ENCODE assay signal across 34 cellular contexts in the genomic region with DNA sequence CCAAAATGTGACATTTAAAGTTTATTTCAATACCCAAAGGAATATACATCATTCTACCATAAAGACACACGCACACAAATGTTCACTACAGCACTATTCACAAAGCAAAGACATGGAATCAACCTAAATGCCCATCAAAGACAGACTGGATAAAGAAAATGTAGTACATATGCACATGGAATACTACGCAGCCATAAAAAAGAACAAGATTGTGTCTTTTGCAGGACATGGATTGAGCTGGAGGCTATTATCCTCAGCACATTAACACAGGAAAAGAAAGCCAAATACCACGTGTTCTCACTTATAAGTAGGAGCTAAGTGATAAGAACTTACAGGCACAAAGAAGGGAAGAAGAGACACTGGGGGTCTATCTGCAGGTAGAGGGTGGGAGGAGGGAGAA.
"Had no signal": no experiment of that assay in that cellular context is flagged by ENCODE, and none has a peak within 500 bp of the region (broad histone marks: within the 10 kb centered on the region; RNA-seq: fewer than 3 reads in every experiment).

No MANE protein-coding gene starts in this region.

- H3K4me3 ChIP-seq: cardiac muscle cell had no signal

- H3K27ac ChIP-seq: cardiac muscle cell, RWPE1, WERI-Rb-1 had no signal

- H3K4me3 Mint-ChIP-seq: activated CD4-positive, alpha-beta T cell treated with anti-CD3 and anti-CD28 coated beads, Interleukin-2, amount 10 ng/mL, durations not matched to agents 24 days and 14 days; activated CD8-positive, alpha-beta T cell treated with anti-CD3 and anti-CD28 coated beads for 36 hours; activated naive CD8-positive, alpha-beta T cell treated with anti-CD3 and anti-CD28 coated beads for 36 hours; activated T-cell treated with anti-CD3 and anti-CD28 coated beads, Interleukin-2, amount 50 U/mL, for 72 hours; activated T-helper 17 cell treated with anti-CD3 and anti-CD28 coated beads, Interleukin-2, amount 50 U/mL, for 72 hours; central memory CD8-positive, alpha-beta T cell had no signal

- H3K27me3 ChIP-seq: cardiac muscle cell had no signal

- H3K27me3 Mint-ChIP-seq: activated CD4-positive, alpha-beta T cell treated with anti-CD3 and anti-CD28 coated beads, Interleukin-2, amount 10 ng/mL, durations not matched to agents 24 days and 14 days; central memory CD8-positive, alpha-beta T cell had no signal

- H3K36me3 ChIP-seq: cardiac muscle cell, WERI-Rb-1 had no signal

- H3K27ac Mint-ChIP-seq: activated CD4-positive, alpha-beta T cell treated with anti-CD3 and anti-CD28 coated beads, Interleukin-2, amount 10 ng/mL, durations not matched to agents 24 days and 14 days; activated CD8-positive, alpha-beta T cell treated with anti-CD3 and anti-CD28 coated beads for 36 hours; activated naive CD8-positive, alpha-beta T cell treated with anti-CD3 and anti-CD28 coated beads for 36 hours; activated T-cell treated with anti-CD3 and anti-CD28 coated beads, Interleukin-2, amount 50 U/mL, for 72 hours; activated T-helper 17 cell treated with anti-CD3 and anti-CD28 coated beads, Interleukin-2, amount 50 U/mL, for 72 hours had no signal

- FAIRE-seq: RCC 7860 had no signal

- ATAC-seq: activated CD8-positive, alpha-beta T cell treated with anti-CD3 and anti-CD28 coated beads for 36 hours; activated T-cell treated with anti-CD3 and anti-CD28 coated beads, Interleukin-2, amount 50 U/mL, for 72 hours; activated T-helper 17 cell treated with anti-CD3 and anti-CD28 coated beads, Interleukin-2, amount 50 U/mL, for 72 hours; PC-3; Right ventricle myocardium inferior had no signal

- H3K9me3 Mint-ChIP-seq: activated CD8-positive, alpha-beta T cell treated with anti-CD3 and anti-CD28 coated beads for 36 hours; activated T-cell treated with anti-CD3 and anti-CD28 coated beads, Interleukin-2, amount 50 U/mL, for 72 hours; central memory CD8-positive, alpha-beta T cell had no signal

- H3K36me3 Mint-ChIP-seq: activated naive CD8-positive, alpha-beta T cell treated with anti-CD3 and anti-CD28 coated beads for 36 hours had no signal

- DNase-seq: activated CD4-positive, alpha-beta T cell treated with anti-CD3 and anti-CD28 coated beads, Interleukin-2, amount 10 ng/mL, durations not matched to agents 24 days and 14 days; activated CD4-positive, alpha-beta T cell treated with anti-CD3 and anti-CD28 coated beads, Interleukin-2, amount 50 U/mL, for 4 hours; activated CD8-positive, alpha-beta T cell treated with anti-CD3 and anti-CD28 coated beads for 36 hours; activated effector memory CD4-positive, alpha-beta T cell treated with anti-CD3 and anti-CD28 coated beads, Interleukin-2, amount 50 U/mL, for 16 hours; activated naive CD4-positive, alpha-beta T cell; activated naive CD4-positive, alpha-beta T cell treated with anti-CD3 and anti-CD28 coated beads, Interleukin-2, amount 50 U/mL, for 16 hours; activated naive CD8-positive, alpha-beta T cell treated with anti-CD3 and anti-CD28 coated beads for 36 hours; activated T-cell treated with anti-CD3 and anti-CD28 coated beads, Interleukin-2, amount 50 U/mL, for 1 hour; activated T-cell treated with anti-CD3 and anti-CD28 coated beads, Interleukin-2, amount 50 U/mL, for 72 hours; amniotic stem cell; aorta; NCI-H1092 treated with DMSO at 0.1 percent for 48 hours; NCI-H1417; NCI-H146; NCI-H187 treated with DMSO at 0.1 percent for 48 hours; NCI-H2081; NCI-H2171 treated with DMSO at 0.1 percent for 48 hours; NCI-H2227 treated with DMSO at 0.1 percent for 48 hours; NCI-H446; NCI-H510A treated with DMSO at 0.1 percent for 48 hours; NCI-H82; PC-3; SIG-M5; SW 1271; T-helper 1 cell; T-helper 2 cell; T-helper 9 cell; WERI-Rb-1 had no signal
